ENCODE assay signal across 9 cellular contexts in the genomic region with DNA sequence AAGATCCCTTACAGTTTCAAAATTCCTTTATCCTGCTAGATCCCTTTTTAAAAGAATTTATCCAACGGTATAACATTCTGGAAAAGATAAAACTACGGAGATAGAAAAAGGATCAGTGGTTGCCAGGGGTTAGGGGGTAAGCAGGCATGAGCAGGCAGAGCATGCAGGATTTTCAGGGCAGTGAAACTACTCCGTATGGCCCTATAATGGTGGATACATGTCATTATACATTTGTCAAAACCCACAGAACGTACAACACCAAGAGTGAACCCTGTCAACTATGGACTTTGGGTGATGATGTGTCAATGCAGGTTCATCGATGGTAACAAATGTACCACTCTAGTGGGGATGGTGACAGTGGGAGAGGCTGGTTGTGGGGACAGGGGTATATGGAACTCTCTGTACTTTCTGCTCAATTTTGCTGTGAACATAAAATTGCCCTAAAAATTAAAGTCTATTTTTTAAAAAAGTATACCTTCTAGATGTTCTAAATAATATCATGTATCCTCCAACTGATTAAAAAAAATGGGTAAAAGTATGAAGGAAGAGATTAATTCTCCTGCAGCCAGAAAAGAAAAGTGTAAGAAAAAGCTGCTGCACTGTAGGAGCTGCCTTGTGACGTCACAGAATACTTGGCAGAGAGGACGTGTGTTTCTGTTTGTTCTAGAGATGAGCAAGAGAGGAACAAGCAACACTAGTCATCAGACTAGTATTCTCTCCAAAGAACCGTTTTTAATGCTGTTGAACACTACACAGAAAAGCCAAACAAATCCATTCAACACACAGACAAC. TPM values are rescaled to one million over a fixed set of nuclear protein-coding genes. Genes with fewer than 3 reads are reported as not detected.
DNase-seq lines count a peak whose midpoint lies in the region; ATAC-seq and TF ChIP-seq lines count a peak whose summit lies in the region.
"Had no signal": no experiment of that assay in that cellular context is flagged by ENCODE, and none has a peak within 500 bp of the region (broad histone marks: within the 10 kb centered on the region; RNA-seq: fewer than 3 reads in every experiment).

No MANE protein-coding gene starts in this region.

- no peak overlapping the region for H3K4me3 ChIP-seq in BJ (ENCODE audit: low read depth, low read length)
- no peak overlapping the region for H3K4me3 ChIP-seq in effector memory CD4-positive, alpha-beta T cell (ENCODE audit: insufficient read depth, low read depth, low read length, poor library complexity, severe bottlenecking)
- H3K4me3 ChIP-seq: lung had no signal

- H3K36me3 ChIP-seq in BJ (ENCODE audit: control insufficient read depth, insufficient read depth, low read length), result no peaks in the 10 kb centered on the region
- no peaks in the 10 kb centered on the region for H3K36me3 ChIP-seq in effector memory CD4-positive, alpha-beta T cell (ENCODE audit: control insufficient read depth, insufficient read depth, low read length)

- no peaks in the 10 kb centered on the region for H3K27me3 Mint-ChIP-seq in T-cell

- CTCF ChIA-PET in BJ (lab: Yijun Ruan, JAX) (interaction anchor here (0.9 kb wide), 1 partner anchor 30 kb away, joined by 4 read pairs; no protein-coding TSS in a partner anchor), T-cell (lab: Charles Lee) (interaction anchor here (0.7 to 1.4 kb wide), 6 partner anchors 10 to 96 kb away, joined by 3 to 5 read pairs (median 3); no protein-coding TSS in a partner anchor)

- ATAC-seq in GM19025 (IDR thresholded peaks at IDR 0.05; ENCODE audit: low read depth, unreplicated experiment) (peak; percentile 95), HG03196 (IDR thresholded peaks at IDR 0.05; ENCODE audit: unreplicated experiment) (peak; percentile 86), T-cell (replicated peaks in 1 of 4) (peak; percentile 86 to 98 (median 96))

- peak overlapping the region; percentile 98 to 99 for H3K27ac Mint-ChIP-seq in T-cell

- no peaks in the 10 kb centered on the region for H3K27me3 ChIP-seq in BJ (ENCODE audit: control insufficient read depth, insufficient read depth, low read length)
- H3K27me3 ChIP-seq in effector memory CD4-positive, alpha-beta T cell (replicated peaks; ENCODE audit: control insufficient read depth, insufficient read depth, low read length, poor library complexity, severe bottlenecking), result no peaks in the 10 kb centered on the region

- peaks cover 60% of the 10 kb centered on the region for H3K4me1 ChIP-seq in effector memory CD4-positive, alpha-beta T cell (ENCODE audit: control insufficient read depth, insufficient read depth, low read length, poor library complexity, severe bottlenecking)

- H3K9me3 Mint-ChIP-seq in T-cell, result peaks cover 0 to 3% (median 0%) of the 10 kb centered on the region in 3 donors

- DNase-seq in BJ (ENCODE audit: low read depth), result peak; percentile 55
- peak in 27 of 34 experiments; percentile 29 to 70 (median 49) for DNase-seq in T-cell
- peak in 1 of 3 donors; percentile 45 for DNase-seq in effector memory CD4-positive, alpha-beta T cell
- peak; percentile 83 for DNase-seq in non-pigmented ciliary epithelial cell (ENCODE audit: low read depth)
- no peak for DNase-seq in T-helper 9 cell
- no peak for DNase-seq in germinal center (ENCODE audit: low spot score)

- H3K27ac ChIP-seq in effector memory CD4-positive, alpha-beta T cell (ENCODE audit: insufficient read depth, low read length, poor library complexity, severe bottlenecking), result peak overlapping the region; percentile 55

- no peak for TF ChIP-seq CTCF in BJ (IDR thresholded peaks at IDR 0.05; ENCODE audit: insufficient read depth, low read depth, low read length)

- POLR2A ChIA-PET in BJ (lab: Charles Lee) (interaction anchor here (0.7 kb wide), 1 partner anchor 9 kb away, joined by 3 read pairs; no protein-coding TSS in a partner anchor), T-cell (lab: Charles Lee) (interaction anchor here (0.6 to 1.0 kb wide), 5 partner anchors 10 to 51 kb away, joined by 3 to 4 read pairs (median 4); a partner anchor contains a TSS)

- no peaks in the 10 kb centered on the region for H3K9me3 ChIP-seq in effector memory CD4-positive, alpha-beta T cell (ENCODE audit: control insufficient read depth, low read length)

- peaks cover 88 to 92% (median 90%) of the 10 kb centered on the region in 3 donors for H3K4me1 Mint-ChIP-seq in T-cell

- H3K4me3 Mint-ChIP-seq in T-cell, result peak overlapping the region; percentile 72 to 81 (median 74)

- H3K36me3 Mint-ChIP-seq in T-cell, result peaks cover 20% of the 10 kb centered on the region

RNA-seq across cellular contexts. Expression of a gene that starts 23.6 kb away (rescaled TPM):
- polyA plus RNA-seq in BJ (2011; rRNA removed), result 7.1 and 12.4 TPM in 2 replicates
- polyA minus RNA-seq in BJ (2011; rRNA and poly(A)+ RNA removed), result 14.1 and 16.5 TPM in 2 replicates
- 100 to 1,000 TPM; 225 to 333 (median 238) TPM for total RNA-seq in T-cell

Comparison
In these comparisons a context has a peak if more than half of its experiments do, and no peak if none do; other contexts are left out.
1. DNase-seq: peak in BJ (single experiment), T-cell (27 of 34) and non-pigmented ciliary epithelial cell (single experiment); none in T-helper 9 cell (single experiment) and germinal center (single experiment).
2. Peak in every context shown above with its lines, with median percentiles within 50 percentile points of each other: ATAC-seq.